In genomic region chr16:48157794-48158193, GRCh38 we compare ENCODE assay signal across 18 cellular contexts. TPM values are rescaled to one million over a fixed set of nuclear protein-coding genes. Genes with fewer than 3 reads are reported as not detected.
DNase-seq lines count a peak whose midpoint lies in the region; ATAC-seq and TF ChIP-seq lines count a peak whose summit lies in the region.
"Had no signal": no experiment of that assay in that cellular context is flagged by ENCODE, and none has a peak within 500 bp of the region (broad histone marks: within the 10 kb centered on the region; RNA-seq: fewer than 3 reads in every experiment).

No MANE protein-coding gene starts in this region.

- H3K4me1 Mint-ChIP-seq in activated naive CD4-positive, alpha-beta T cell treated with anti-CD3 and anti-CD28 coated beads for 36 hours (ENCODE audit: low read depth), result peaks cover 26% of the 10 kb centered on the region
- peaks cover 8% of the 10 kb centered on the region for H3K4me1 Mint-ChIP-seq in activated naive CD4-positive, alpha-beta T cell treated with anti-CD3 and anti-CD28 coated beads, Interleukin-2, amount 10 ng/mL, durations not matched to agents 7 days and 5 days
- peaks cover 22% of the 10 kb centered on the region for H3K4me1 Mint-ChIP-seq in stimulated activated effector memory CD8-positive, alpha-beta T cell treated with anti-CD3 and anti-CD28 coated beads, Interleukin-12 subunit alpha, Interleukin-12 subunit beta, amount 100 ng/mL, for 72 hours
- H3K4me1 Mint-ChIP-seq in CD14-positive monocyte, result peaks cover 10% of the 10 kb centered on the region
- peaks cover 2 to 11% of the 10 kb centered on the region in 2 experiments; a peak in 2 of 4 replicates for H3K4me1 Mint-ChIP-seq in H9

- H3K27ac Mint-ChIP-seq in activated naive CD4-positive, alpha-beta T cell treated with anti-CD3 and anti-CD28 coated beads for 36 hours, result no peak overlapping the region
- no peak overlapping the region for H3K27ac Mint-ChIP-seq in activated naive CD4-positive, alpha-beta T cell treated with anti-CD3 and anti-CD28 coated beads, Interleukin-2, amount 10 ng/mL, durations not matched to agents 7 days and 5 days
- peak overlapping the region; percentile 86 for H3K27ac Mint-ChIP-seq in stimulated activated effector memory CD8-positive, alpha-beta T cell treated with anti-CD3 and anti-CD28 coated beads, Interleukin-12 subunit alpha, Interleukin-12 subunit beta, amount 100 ng/mL, for 72 hours
- H3K27ac Mint-ChIP-seq in CD14-positive monocyte, result peak overlapping the region in 2 of 7 donors; percentile 23 to 27
- no peak overlapping the region for H3K27ac Mint-ChIP-seq in H9
- H3K27ac Mint-ChIP-seq: WTC11 had no signal

- H3K23ac ChIP-seq in H9 (ENCODE audit: insufficient read length, low read depth, low read length), result no peak overlapping the region

- H3K4me2 ChIP-seq in H9 (ENCODE audit: insufficient read depth, insufficient read length, low read length), result no peak overlapping the region

- no peak overlapping the region for H2BK15ac ChIP-seq in H9 (ENCODE audit: low read depth, low read length)

- no CpG with 5 or more reads among the region's 4 CpGs for WGBS in H9 (ENCODE audit: extremely low coverage, insufficient read length, low lambda C conversion rate)

- H2AK5ac ChIP-seq in H9 (ENCODE audit: insufficient read length, low read length), result no peak overlapping the region

- no peak overlapping the region for H4K8ac ChIP-seq in H9 (replicated peaks; ENCODE audit: insufficient read length, low read depth, low read length)

- no peak overlapping the region for H3K9ac ChIP-seq in H9 (ENCODE audit: extremely low read depth, insufficient read length, low read length)

- no peak overlapping the region for H2BK12ac ChIP-seq in H9 (ENCODE audit: insufficient read length, low read depth, low read length)

- H3K14ac ChIP-seq in H9 (ENCODE audit: insufficient read depth, low read length), result no peak overlapping the region

- H3K9me3 Mint-ChIP-seq in activated naive CD4-positive, alpha-beta T cell treated with anti-CD3 and anti-CD28 coated beads for 36 hours, result no peaks in the 10 kb centered on the region
- H3K9me3 Mint-ChIP-seq in activated naive CD4-positive, alpha-beta T cell treated with anti-CD3 and anti-CD28 coated beads, Interleukin-2, amount 10 ng/mL, durations not matched to agents 7 days and 5 days, result no peaks in the 10 kb centered on the region
- H3K9me3 Mint-ChIP-seq in stimulated activated effector memory CD8-positive, alpha-beta T cell treated with anti-CD3 and anti-CD28 coated beads, Interleukin-12 subunit alpha, Interleukin-12 subunit beta, amount 100 ng/mL, for 72 hours, result no peaks in the 10 kb centered on the region
- H3K9me3 Mint-ChIP-seq in CD14-positive monocyte (no peaks in the 10 kb centered on the region), H9 (no peaks in the 10 kb centered on the region; a peak in 1 of 5 replicates)
- H3K9me3 Mint-ChIP-seq: WTC11 had no signal

- TF ChIP-seq CTCF in CD14-positive monocyte (IDR thresholded peaks at IDR 0.05), result no peak
- TF ChIP-seq CTCF in H9 (conservative IDR thresholded peaks at IDR 0.05), result no peak

- H3K36me3 Mint-ChIP-seq in activated naive CD4-positive, alpha-beta T cell treated with anti-CD3 and anti-CD28 coated beads for 36 hours (ENCODE audit: low read depth), result no peaks in the 10 kb centered on the region
- H3K36me3 Mint-ChIP-seq in activated naive CD4-positive, alpha-beta T cell treated with anti-CD3 and anti-CD28 coated beads, Interleukin-2, amount 10 ng/mL, durations not matched to agents 7 days and 5 days, result no peaks in the 10 kb centered on the region
- H3K36me3 Mint-ChIP-seq in stimulated activated effector memory CD8-positive, alpha-beta T cell treated with anti-CD3 and anti-CD28 coated beads, Interleukin-12 subunit alpha, Interleukin-12 subunit beta, amount 100 ng/mL, for 72 hours, result peaks cover 11% of the 10 kb centered on the region
- H3K36me3 Mint-ChIP-seq in CD14-positive monocyte, result no peaks in the 10 kb centered on the region
- H3K36me3 Mint-ChIP-seq in H9 (ENCODE audit: insufficient read depth in 1 of 3, low read depth in 3 of 3), result no peaks in the 10 kb centered on the region; a peak in 1 of 7 replicates
- H3K36me3 Mint-ChIP-seq: WTC11 had no signal

- H3K18ac ChIP-seq in H9 (ENCODE audit: insufficient read length, low read depth, low read length), result no peak overlapping the region

- H4K91ac ChIP-seq in H9 (ENCODE audit: insufficient read length, low read depth, low read length), result no peak overlapping the region

- peak; percentile 3 for ATAC-seq in GM21825 (IDR thresholded peaks at IDR 0.05; ENCODE audit: unreplicated experiment)
- peak; percentile 65 for ATAC-seq in stimulated activated effector memory CD8-positive, alpha-beta T cell treated with anti-CD3 and anti-CD28 coated beads, Interleukin-12 subunit alpha, Interleukin-12 subunit beta, amount 100 ng/mL, for 72 hours
- no peak for ATAC-seq in GM19023 (IDR thresholded peaks at IDR 0.05; ENCODE audit: unreplicated experiment)
- ATAC-seq: WTC11 had no signal

- no peaks in the 10 kb centered on the region for H3K79me1 ChIP-seq in H9 (ENCODE audit: insufficient read depth, low read depth, low read length, poor library complexity, severe bottlenecking)

- no peak overlapping the region for H3K27ac ChIP-seq in H9 (ENCODE audit: insufficient read length, low read depth, low read length)
- H3K27ac ChIP-seq: ascending aorta, coronary artery, skin epidermis had no signal

- no peak overlapping the region for H4K5ac ChIP-seq in H9 (ENCODE audit: insufficient read length, low read depth, low read length)

- H3K79me2 ChIP-seq in H9 (ENCODE audit: insufficient read depth, low read length), result no peaks in the 10 kb centered on the region

- H3K27me3 ChIP-seq in H9 (ENCODE audit: insufficient read depth, low read length), result no peaks in the 10 kb centered on the region
- H3K27me3 ChIP-seq: ascending aorta, gastrocnemius medialis, MG63 had no signal

- DNase-seq in activated naive CD4-positive, alpha-beta T cell treated with anti-CD3 and anti-CD28 coated beads for 36 hours, result peak; percentile 19
- no peak for DNase-seq in activated naive CD4-positive, alpha-beta T cell treated with anti-CD3 and anti-CD28 coated beads, Interleukin-2, amount 10 ng/mL, durations not matched to agents 7 days and 5 days
- DNase-seq in RPMI7951 (ENCODE audit: low read depth) (peak; percentile 28), CD14-positive monocyte (ENCODE audit: low spot score) (no peak), H9 (no peak)
- DNase-seq in stimulated activated effector memory CD8-positive, alpha-beta T cell treated with anti-CD3 and anti-CD28 coated beads, Interleukin-12 subunit alpha, Interleukin-12 subunit beta, amount 100 ng/mL, for 72 hours (ENCODE audit: low spot score in 2 of 2), result no peak
- DNase-seq: gastrocnemius medialis, GDM1, MG63, NCI-H1930, NCI-H526 treated with DMSO at 0.1 percent for 48 hours had no signal

- intact Hi-C loops in activated naive CD4-positive, alpha-beta T cell treated with anti-CD3 and anti-CD28 coated beads for 36 hours (cut with micrococcal nuclease), result loop anchor here (1.0 to 10.0 kb wide), 13 partner anchors 34 to 1209 kb away; partner anchors contain the start of genes ITFG1 and PHKB
- intact Hi-C loops in CD14-positive monocyte (cut with micrococcal nuclease), result loop anchor here (5.0 kb wide), 3 partner anchors 1015 to 1210 kb away; partner anchors contain the start of gene NETO2 (in 2 of the 2)

- no peak overlapping the region for H2BK5ac ChIP-seq in H9 (ENCODE audit: insufficient read length, low read length)

- H3K27me3 Mint-ChIP-seq in activated naive CD4-positive, alpha-beta T cell treated with anti-CD3 and anti-CD28 coated beads for 36 hours (ENCODE audit: low read depth), result peaks cover 32% of the 10 kb centered on the region
- peaks cover 26% of the 10 kb centered on the region for H3K27me3 Mint-ChIP-seq in activated naive CD4-positive, alpha-beta T cell treated with anti-CD3 and anti-CD28 coated beads, Interleukin-2, amount 10 ng/mL, durations not matched to agents 7 days and 5 days
- H3K27me3 Mint-ChIP-seq in CD14-positive monocyte (ENCODE audit: low read depth in 3 of 3), result peaks cover 8 to 22% (median 11%) of the 10 kb centered on the region in 3 donors
- peaks cover 14% of the 10 kb centered on the region for H3K27me3 Mint-ChIP-seq in H9 (ENCODE audit: low read depth)

- CTCF ChIA-PET in activated naive CD4-positive, alpha-beta T cell treated with anti-CD3 and anti-CD28 coated beads for 36 hours (lab: Charles Lee), result interaction anchor here (0.6 to 3.3 kb wide), 11 partner anchors 9 to 1406 kb away, joined by 3 to 14 read pairs (median 4); partner anchors contain the start of gene NETO2
- CTCF ChIA-PET in activated naive CD4-positive, alpha-beta T cell treated with anti-CD3 and anti-CD28 coated beads, Interleukin-2, amount 10 ng/mL, durations not matched to agents 7 days and 5 days (lab: Charles Lee), result interaction anchor here (1.0 to 3.4 kb wide), 4 partner anchors 9 to 1015 kb away, joined by 3 to 22 read pairs (median 6); partner anchors contain the start of gene NETO2

- H3K9me3 ChIP-seq in H9 (ENCODE audit: control insufficient read depth, low read depth, low read length), result no peaks in the 10 kb centered on the region
- H3K9me3 ChIP-seq: ascending aorta, gastrocnemius medialis, MG63 had no signal

- no peak overlapping the region for H2AFZ ChIP-seq in H9 (ENCODE audit: low read length)

- no peak overlapping the region for H2BK120ac ChIP-seq in H9 (ENCODE audit: low read depth, low read length, poor library complexity, severe bottlenecking)

- H4K20me1 ChIP-seq in H9 (ENCODE audit: control insufficient read depth, insufficient read depth, insufficient read length), result no peaks in the 10 kb centered on the region

- no peak overlapping the region for H3K4me3 Mint-ChIP-seq in activated naive CD4-positive, alpha-beta T cell treated with anti-CD3 and anti-CD28 coated beads for 36 hours
- H3K4me3 Mint-ChIP-seq in activated naive CD4-positive, alpha-beta T cell treated with anti-CD3 and anti-CD28 coated beads, Interleukin-2, amount 10 ng/mL, durations not matched to agents 7 days and 5 days, result no peak overlapping the region
- peak overlapping the region; percentile 13 for H3K4me3 Mint-ChIP-seq in stimulated activated effector memory CD8-positive, alpha-beta T cell treated with anti-CD3 and anti-CD28 coated beads, Interleukin-12 subunit alpha, Interleukin-12 subunit beta, amount 100 ng/mL, for 72 hours
- no peak overlapping the region for H3K4me3 Mint-ChIP-seq in CD14-positive monocyte
- no peak overlapping the region for H3K4me3 Mint-ChIP-seq in H9
- H3K4me3 Mint-ChIP-seq: WTC11 had no signal

- no peaks in the 10 kb centered on the region for H3K4me1 ChIP-seq in H9 (ENCODE audit: insufficient read depth, low read length)
- H3K4me1 ChIP-seq: ascending aorta had no signal

- no peak overlapping the region for H3K4ac ChIP-seq in H9 (ENCODE audit: low read depth, low read length)

- H3T11ph ChIP-seq in H9 (ENCODE audit: low read length), result no peak overlapping the region

- no peaks in the 10 kb centered on the region for H3K23me2 ChIP-seq in H9 (ENCODE audit: insufficient read length, low read depth, low read length, poor library complexity, severe bottlenecking)

- H2BK20ac ChIP-seq in H9 (ENCODE audit: low read depth, low read length, poor library complexity, severe bottlenecking), result no peak overlapping the region

- no peak overlapping the region for H3K56ac ChIP-seq in H9 (ENCODE audit: insufficient read length, low read depth, low read length)

RNA-seq across cellular contexts. Expression of gene ABCC12, which starts 2.0 kb away (rescaled TPM):
- total RNA-seq in activated naive CD4-positive, alpha-beta T cell treated with anti-CD3 and anti-CD28 coated beads for 36 hours, result not detected
- total RNA-seq in RPMI7951 (2014; rRNA removed; shearing (Covaris generic)), result 0.29 and 0.48 TPM in 2 replicates
- polyA plus RNA-seq in CD14-positive monocyte, result not detected
- total RNA-seq in H9 (2021), result 0.09 TPM in 1 of 2 replicates, not detected in the other
- total RNA-seq: ascending aorta, urinary bladder, WTC11 had no signal
- polyA plus RNA-seq: urinary bladder had no signal

Comparison
In these comparisons a context has a peak if more than half of its experiments do, and no peak if none do; other contexts are left out.
1. DNase-seq: peak in activated naive CD4-positive, alpha-beta T cell treated with anti-CD3 and anti-CD28 coated beads for 36 hours (single experiment) and RPMI7951 (single experiment); none in activated naive CD4-positive, alpha-beta T cell treated with anti-CD3 and anti-CD28 coated beads, Interleukin-2, amount 10 ng/mL, durations not matched to agents 7 days and 5 days (single experiment), stimulated activated effector memory CD8-positive, alpha-beta T cell treated with anti-CD3 and anti-CD28 coated beads, Interleukin-12 subunit alpha, Interleukin-12 subunit beta, amount 100 ng/mL, for 72 hours (0 of 2), CD14-positive monocyte (single experiment) and H9 (single experiment).